Comparison of ENCODE assay signal across 22 cellular contexts in genomic region chr12:1375323-1375722, GRCh38.
"Had no signal": no experiment of that assay in that cellular context is flagged by ENCODE, and none has a peak within 500 bp of the region (broad histone marks: within the 10 kb centered on the region; RNA-seq: fewer than 3 reads in every experiment).

No MANE protein-coding gene starts in this region.

- DNase-seq: activated B cell treated with CpG ODN at 0.5 μM for 24 hours; activated CD4-positive, alpha-beta T cell treated with anti-CD3 and anti-CD28 coated beads for 1 hour; activated CD4-positive, alpha-beta T cell treated with anti-CD3 and anti-CD28 coated beads, Interleukin-2, amount 10 ng/mL, durations not matched to agents 24 days and 14 days; activated CD4-positive, alpha-beta T cell treated with anti-CD3 and anti-CD28 coated beads, Interleukin-2, amount 50 U/mL, for 48 hours; activated CD8-positive, alpha-beta memory T cell treated with anti-CD3 and anti-CD28 coated beads, Interleukin-2, amount 10 ng/mL, durations not matched to agents 7 days and 5 days; activated effector memory CD4-positive, alpha-beta T cell treated with Interleukin-2 at 50 U/mL for 16 hours; activated naive CD4-positive, alpha-beta T cell; activated naive CD8-positive, alpha-beta T cell treated with anti-CD3 and anti-CD28 coated beads, Interleukin-2, amount 50 U/mL, for 24 hours; activated T-cell treated with anti-CD3 and anti-CD28 coated beads, Interleukin-2, amount 50 U/mL, for 24 hours; amniotic stem cell; MM.1S; NCI-H1105; NCI-H1436; NCI-H1694 treated with DMSO at 0.1 percent for 48 hours; NCI-H2029 treated with DMSO at 0.1 percent for 48 hours; NCI-H446; NCI-H524; PC-3; SIG-M5; T-cell; T-helper 2 cell; T1000 had no signal
